Comparison of ENCODE assay signal across 12 cellular contexts in the genomic region with DNA sequence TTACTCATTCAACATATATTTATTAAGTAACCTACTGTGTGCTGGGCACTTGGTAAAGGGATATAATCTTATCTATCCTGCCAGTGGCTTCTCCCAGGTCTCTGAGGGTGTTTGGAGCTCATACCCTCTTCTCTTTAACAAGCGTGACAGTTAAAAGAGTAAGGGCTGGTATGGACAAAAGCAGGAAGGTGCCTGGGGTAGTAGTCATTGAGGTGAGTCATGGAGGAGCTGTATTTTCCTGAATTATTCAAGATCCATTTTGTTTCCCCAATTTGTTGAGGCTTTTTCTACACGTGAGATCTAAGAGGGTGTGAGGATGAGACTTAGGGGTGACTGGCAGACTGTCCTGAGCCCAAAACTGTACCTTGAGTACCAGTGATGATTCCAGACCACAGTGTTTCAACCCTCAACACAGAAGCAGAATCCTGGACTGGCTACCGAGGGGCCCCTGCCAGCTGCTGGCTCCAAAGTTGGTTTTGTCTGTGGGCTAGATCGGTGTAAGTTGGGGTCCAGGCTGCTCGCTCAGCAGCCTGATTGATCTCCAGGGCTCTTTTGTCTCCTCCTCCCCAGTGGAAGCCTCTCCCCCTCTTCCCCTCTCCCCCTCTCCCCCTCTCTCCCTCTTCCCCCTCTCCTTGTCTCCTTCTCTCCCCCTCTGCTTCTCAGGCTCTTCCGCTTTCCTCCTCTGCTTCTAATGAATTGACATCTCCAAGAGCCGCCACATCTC. TPM values are rescaled to one million over a fixed set of nuclear protein-coding genes. Genes with fewer than 3 reads are reported as not detected.
DNase-seq lines count a peak whose midpoint lies in the region; ATAC-seq, FAIRE-seq and TF ChIP-seq lines count a peak whose summit lies in the region.
"Had no signal": no experiment of that assay in that cellular context is flagged by ENCODE, and none has a peak within 500 bp of the region (broad histone marks: within the 10 kb centered on the region; RNA-seq: fewer than 3 reads in every experiment).

A gene with protein sequence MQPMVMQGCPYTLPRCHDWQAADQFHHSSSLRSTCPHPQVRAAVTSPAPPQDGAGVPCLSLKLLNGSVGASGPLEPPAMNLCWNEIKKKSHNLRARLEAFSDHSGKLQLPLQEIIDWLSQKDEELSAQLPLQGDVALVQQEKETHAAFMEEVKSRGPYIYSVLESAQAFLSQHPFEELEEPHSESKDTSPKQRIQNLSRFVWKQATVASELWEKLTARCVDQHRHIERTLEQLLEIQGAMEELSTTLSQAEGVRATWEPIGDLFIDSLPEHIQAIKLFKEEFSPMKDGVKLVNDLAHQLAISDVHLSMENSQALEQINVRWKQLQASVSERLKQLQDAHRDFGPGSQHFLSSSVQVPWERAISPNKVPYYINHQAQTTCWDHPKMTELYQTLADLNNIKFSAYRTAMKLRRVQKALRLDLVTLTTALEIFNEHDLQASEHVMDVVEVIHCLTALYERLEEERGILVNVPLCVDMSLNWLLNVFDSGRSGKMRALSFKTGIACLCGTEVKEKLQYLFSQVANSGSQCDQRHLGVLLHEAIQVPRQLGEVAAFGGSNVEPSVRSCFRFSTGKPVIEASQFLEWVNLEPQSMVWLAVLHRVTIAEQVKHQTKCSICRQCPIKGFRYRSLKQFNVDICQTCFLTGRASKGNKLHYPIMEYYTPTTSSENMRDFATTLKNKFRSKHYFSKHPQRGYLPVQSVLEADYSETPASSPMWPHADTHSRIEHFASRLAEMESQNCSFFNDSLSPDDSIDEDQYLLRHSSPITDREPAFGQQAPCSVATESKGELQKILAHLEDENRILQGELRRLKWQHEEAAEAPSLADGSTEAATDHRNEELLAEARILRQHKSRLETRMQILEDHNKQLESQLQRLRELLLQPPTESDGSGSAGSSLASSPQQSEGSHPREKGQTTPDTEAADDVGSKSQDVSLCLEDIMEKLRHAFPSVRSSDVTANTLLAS (plus strand): TSS at position 671 of the 724 bp plus-strand sequence. CDS start 11,862 bp downstream, outside the sequence.

- ATAC-seq in activated naive CD8-positive, alpha-beta T cell treated with anti-CD3 and anti-CD28 coated beads, Interleukin-2, amount 50 U/mL, for 24 hours, result no peak

- intact Hi-C loops in vagina (cut with DNase I), result no loop called here

- no peaks in the 10 kb centered on the region for H4K20me1 ChIP-seq in astrocyte (ENCODE audit: insufficient read depth, low read length)

- H3K27ac ChIP-seq in astrocyte (ENCODE audit: low read depth, low read length) (peak within 1 kb of the TSS; percentile 92), vagina (no peak within 1 kb of the TSS)
- H3K27ac ChIP-seq: SJSA1 had no signal

- peak within 1 kb of the TSS; percentile 93 for H3K27ac Mint-ChIP-seq in activated naive CD8-positive, alpha-beta T cell
- no peak within 1 kb of the TSS for H3K27ac Mint-ChIP-seq in activated naive CD8-positive, alpha-beta T cell treated with anti-CD3 and anti-CD28 coated beads, Interleukin-2, amount 50 U/mL, for 24 hours
- H3K27ac Mint-ChIP-seq in astrocyte (ENCODE audit: unreplicated experiment), result peak within 1 kb of the TSS; percentile 96

- peaks cover 22% of the 10 kb centered on the region for H3K4me1 ChIP-seq in astrocyte (ENCODE audit: insufficient read depth, low read length)
- H3K4me1 ChIP-seq in vagina, result no peaks in the 10 kb centered on the region
- H3K4me1 ChIP-seq: SJSA1 had no signal

- no peaks in the 10 kb centered on the region for H3K36me3 Mint-ChIP-seq in activated naive CD8-positive, alpha-beta T cell
- H3K36me3 Mint-ChIP-seq in activated naive CD8-positive, alpha-beta T cell treated with anti-CD3 and anti-CD28 coated beads, Interleukin-2, amount 50 U/mL, for 24 hours (ENCODE audit: low read depth), result no peaks in the 10 kb centered on the region
- H3K36me3 Mint-ChIP-seq in astrocyte (ENCODE audit: low read depth, unreplicated experiment), result no peaks in the 10 kb centered on the region

- H2AFZ ChIP-seq in astrocyte (ENCODE audit: low read depth, low read length), result peak within 1 kb of the TSS; percentile 85

- H3K27me3 ChIP-seq in astrocyte (ENCODE audit: insufficient read depth, low read length) (no peaks in the 10 kb centered on the region), vagina (no peaks in the 10 kb centered on the region)
- H3K27me3 ChIP-seq: SJSA1 had no signal

- H3K9ac ChIP-seq in astrocyte (ENCODE audit: low read length), result peak within 1 kb of the TSS; percentile 87

- H3K9me3 Mint-ChIP-seq in activated naive CD8-positive, alpha-beta T cell (ENCODE audit: low read depth), result no peaks in the 10 kb centered on the region
- H3K9me3 Mint-ChIP-seq in activated naive CD8-positive, alpha-beta T cell treated with anti-CD3 and anti-CD28 coated beads, Interleukin-2, amount 50 U/mL, for 24 hours, result no peaks in the 10 kb centered on the region
- no peaks in the 10 kb centered on the region for H3K9me3 Mint-ChIP-seq in astrocyte (ENCODE audit: unreplicated experiment)

- DNase-seq in activated naive CD8-positive, alpha-beta T cell treated with anti-CD3 and anti-CD28 coated beads, Interleukin-2, amount 50 U/mL, for 24 hours, result no peak
- peak; percentile 52 for DNase-seq in astrocyte (ENCODE audit: low read depth)
- peak; percentile 40 for DNase-seq in iris pigment epithelial cell (ENCODE audit: low read depth)
- no peak for DNase-seq in vagina (ENCODE audit: extremely low spot score in 2 of 2)
- DNase-seq in C1 segment of cervical spinal cord (lab: John Stamatoyannopoulos, UW), result no peak
- DNase-seq in foreskin melanocyte, result no peak
- no peak for DNase-seq in DMS79 (lab: John Stamatoyannopoulos, UW)
- DNase-seq: activated gamma-delta T cell treated with Interleukin-2 at 50 U/mL for 16 hours, Karpas-422, mucosa of descending colon had no signal

- H3K9me3 ChIP-seq in astrocyte (ENCODE audit: insufficient read depth, low read depth, low read length) (no peaks in the 10 kb centered on the region), vagina (no peaks in the 10 kb centered on the region)
- H3K9me3 ChIP-seq: mucosa of descending colon, SJSA1 had no signal

- TF ChIP-seq POLR2A in vagina (IDR thresholded peaks at IDR 0.05), result no peak

- H3K79me2 ChIP-seq in astrocyte (ENCODE audit: insufficient read depth, low read length), result peaks cover 18% of the 10 kb centered on the region

- H3K4me1 Mint-ChIP-seq in activated naive CD8-positive, alpha-beta T cell (ENCODE audit: low read depth), result peaks cover 29% of the 10 kb centered on the region
- peaks cover 11% of the 10 kb centered on the region for H3K4me1 Mint-ChIP-seq in activated naive CD8-positive, alpha-beta T cell treated with anti-CD3 and anti-CD28 coated beads, Interleukin-2, amount 50 U/mL, for 24 hours
- peaks cover 10% of the 10 kb centered on the region for H3K4me1 Mint-ChIP-seq in astrocyte (ENCODE audit: low read depth, unreplicated experiment)

- TF ChIP-seq CTCF in astrocyte (IDR thresholded peaks at IDR 0.05; ENCODE audit: insufficient read depth, low read depth, low read length) (no peak), vagina (IDR thresholded peaks at IDR 0.05) (no peak)

- peak; percentile 77 for FAIRE-seq in astrocyte (lab: Jason Lieb, UNC)

- no peaks in the 10 kb centered on the region for H3K27me3 Mint-ChIP-seq in activated naive CD8-positive, alpha-beta T cell
- H3K27me3 Mint-ChIP-seq in activated naive CD8-positive, alpha-beta T cell treated with anti-CD3 and anti-CD28 coated beads, Interleukin-2, amount 50 U/mL, for 24 hours, result no peaks in the 10 kb centered on the region
- H3K27me3 Mint-ChIP-seq in astrocyte (ENCODE audit: low read depth, unreplicated experiment), result no peaks in the 10 kb centered on the region

- peak within 1 kb of the TSS; percentile 89 for H3K4me2 ChIP-seq in astrocyte (ENCODE audit: low read length)

- H3K4me3 Mint-ChIP-seq in activated naive CD8-positive, alpha-beta T cell, result peak within 1 kb of the TSS; percentile 73
- no peak within 1 kb of the TSS for H3K4me3 Mint-ChIP-seq in activated naive CD8-positive, alpha-beta T cell treated with anti-CD3 and anti-CD28 coated beads, Interleukin-2, amount 50 U/mL, for 24 hours
- peak within 1 kb of the TSS; percentile 79 for H3K4me3 Mint-ChIP-seq in astrocyte (ENCODE audit: unreplicated experiment)

- peak within 1 kb of the TSS; percentile 57 for H3K4me3 ChIP-seq in astrocyte (ENCODE audit: insufficient read depth, low read depth, low read length)
- H3K4me3 ChIP-seq in vagina, result peak within 1 kb of the TSS; percentile 6
- H3K4me3 ChIP-seq: mucosa of descending colon, SJSA1 had no signal

- no peaks in the 10 kb centered on the region for H3K36me3 ChIP-seq in astrocyte (ENCODE audit: insufficient read depth, low read length)
- H3K36me3 ChIP-seq in vagina, result no peaks in the 10 kb centered on the region
- H3K36me3 ChIP-seq: SJSA1 had no signal

RNA-seq across cellular contexts. Expression of the gene that starts here (rescaled TPM):
- total RNA-seq in astrocyte, result 4.2 and 5.4 TPM in 2 replicates
- 1.5 TPM for total RNA-seq in vagina

Comparison
In these comparisons a context has a peak if more than half of its experiments do, and no peak if none do; other contexts are left out.
1. DNase-seq: peak in astrocyte (single experiment) and iris pigment epithelial cell (single experiment); none in activated naive CD8-positive, alpha-beta T cell treated with anti-CD3 and anti-CD28 coated beads, Interleukin-2, amount 50 U/mL, for 24 hours (single experiment), vagina (0 of 2), C1 segment of cervical spinal cord (0 of 14), foreskin melanocyte (single experiment) and DMS79 (single experiment).